In genomic region chr20:35820715-35821114, GRCh38 we compare ENCODE assay signal across 11 cellular contexts. TPM values are rescaled to one million over a fixed set of nuclear protein-coding genes. Genes with fewer than 3 reads are reported as not detected.
DNase-seq lines count a peak whose midpoint lies in the region; ATAC-seq and TF ChIP-seq lines count a peak whose summit lies in the region.
"Had no signal": no experiment of that assay in that cellular context is flagged by ENCODE, and none has a peak within 500 bp of the region (broad histone marks: within the 10 kb centered on the region; RNA-seq: fewer than 3 reads in every experiment).

No MANE protein-coding gene starts in this region.

- H3K27ac ChIP-seq in adrenal gland, result peak overlapping the region in 4 of 5 donors; percentile 17 to 70 (median 36)
- peak overlapping the region; percentile 66 for H3K27ac ChIP-seq in left ventricle myocardium inferior (replicated peaks)
- peak overlapping the region; percentile 77 for H3K27ac ChIP-seq in subcutaneous abdominal adipose tissue (ENCODE audit: low read depth, low read length)

- TF ChIP-seq CTCF in adrenal gland (IDR thresholded peaks at IDR 0.05) (no peak), left ventricle myocardium inferior (IDR thresholded peaks at IDR 0.05; ENCODE audit: borderline replicate concordance) (no peak)

- ATAC-seq in GM21360 (IDR thresholded peaks at IDR 0.05; ENCODE audit: unreplicated experiment) (no peak), GM19397 (IDR thresholded peaks at IDR 0.05; ENCODE audit: unreplicated experiment) (no peak)
- ATAC-seq: K562 had no signal

- intact Hi-C loops in adrenal gland (cut with DNase I) (no loop called here), left ventricle myocardium inferior (cut with micrococcal nuclease) (no loop called here)

- H3K4me3 ChIP-seq in adrenal gland (no peak overlapping the region), left ventricle myocardium inferior (no peak overlapping the region), subcutaneous abdominal adipose tissue (ENCODE audit: low read depth in 1 of 5, low read length in 5 of 5) (no peak overlapping the region)
- H3K4me3 ChIP-seq: esophagus squamous epithelium, K562, lung had no signal

- no peak for TF ChIP-seq POLR2A in adrenal gland (IDR thresholded peaks at IDR 0.05)

- H3K9ac ChIP-seq in subcutaneous abdominal adipose tissue (ENCODE audit: low read length in 5 of 5), result peak overlapping the region in 1 of 5 donors; percentile 30

- H3K9me3 ChIP-seq in adrenal gland (replicated peaks in 1 of 3), result no peaks in the 10 kb centered on the region
- H3K9me3 ChIP-seq in left ventricle myocardium inferior (replicated peaks), result no peaks in the 10 kb centered on the region
- H3K9me3 ChIP-seq in subcutaneous abdominal adipose tissue (ENCODE audit: control insufficient read depth in 5 of 5, low read length in 5 of 5), result no peaks in the 10 kb centered on the region
- H3K9me3 ChIP-seq: esophagus squamous epithelium had no signal

- H3K27me3 ChIP-seq in adrenal gland (no peaks in the 10 kb centered on the region), left ventricle myocardium inferior (ENCODE audit: low read depth) (no peaks in the 10 kb centered on the region), subcutaneous abdominal adipose tissue (ENCODE audit: control insufficient read depth in 5 of 5, insufficient read depth in 4 of 5, low read length in 5 of 5) (no peaks in the 10 kb centered on the region)
- H3K27me3 ChIP-seq: esophagus squamous epithelium had no signal

- H3K4me1 ChIP-seq in adrenal gland (replicated peaks in 1 of 2) (peaks cover 12 to 35% of the 10 kb centered on the region in 2 donors), left ventricle myocardium inferior (peaks cover 26% of the 10 kb centered on the region), subcutaneous abdominal adipose tissue (ENCODE audit: control insufficient read depth in 5 of 5, insufficient read depth in 5 of 5, low read length in 5 of 5) (peaks cover 3 to 22% (median 16%) of the 10 kb centered on the region in 5 donors)

- peak; percentile 14 for DNase-seq in HK-2 (ENCODE audit: unreplicated experiment)
- peak in 4 of 7 donors; percentile 29 to 46 (median 38) for DNase-seq in adrenal gland
- DNase-seq in left ventricle myocardium inferior, result no peak
- DNase-seq in stimulated activated CD4-positive, alpha-beta T cell treated with anti-CD3 and anti-CD28 coated beads, Interleukin-12 subunit alpha, Interleukin-12 subunit beta, amount 100 ng/mL, for 4 hours, result no peak
- DNase-seq: DMS79 treated with DMSO at 0.1 percent for 48 hours, esophagus squamous epithelium had no signal

- 48 to 69% (median 63%) methylated on average over 2 of the region's 2 CpGs for WGBS in adrenal gland, 4 donors

- H3K36me3 ChIP-seq in adrenal gland (replicated peaks in 1 of 2) (no peaks in the 10 kb centered on the region), left ventricle myocardium inferior (peaks cover 8% of the 10 kb centered on the region), subcutaneous abdominal adipose tissue (ENCODE audit: control insufficient read depth in 5 of 5, insufficient read depth in 5 of 5, low read length in 5 of 5) (no peaks in the 10 kb centered on the region)

RNA-seq across cellular contexts. Expression of gene PHF20, which starts 48.9 kb away (rescaled TPM):
- total RNA-seq in adrenal gland, result 10 to 100 TPM; 17.0 to 45.1 (median 36.8) TPM
- 10 to 100 TPM; 15.0 to 27.8 (median 17.8) TPM for polyA plus RNA-seq in adrenal gland
- total RNA-seq in left ventricle myocardium inferior, result 35.9 TPM

Comparison
In these comparisons a context has a peak if more than half of its experiments do, and no peak if none do; other contexts are left out.
1. DNase-seq: peak in HK-2 (single experiment) and adrenal gland (4 of 7); none in left ventricle myocardium inferior (single experiment) and stimulated activated CD4-positive, alpha-beta T cell treated with anti-CD3 and anti-CD28 coated beads, Interleukin-12 subunit alpha, Interleukin-12 subunit beta, amount 100 ng/mL, for 4 hours (single experiment).
2. Peak in every context shown above with its lines, with median percentiles within 50 percentile points of each other: H3K27ac ChIP-seq.